Comparison of ENCODE assay signal across 8 cellular contexts in genomic region chr13:33817843-33818661, GRCh38. TPM values are rescaled to one million over a fixed set of nuclear protein-coding genes. Genes with fewer than 3 reads are reported as not detected.
DNase-seq lines count a peak whose midpoint lies in the region; ATAC-seq and TF ChIP-seq lines count a peak whose summit lies in the region.

A gene with protein sequence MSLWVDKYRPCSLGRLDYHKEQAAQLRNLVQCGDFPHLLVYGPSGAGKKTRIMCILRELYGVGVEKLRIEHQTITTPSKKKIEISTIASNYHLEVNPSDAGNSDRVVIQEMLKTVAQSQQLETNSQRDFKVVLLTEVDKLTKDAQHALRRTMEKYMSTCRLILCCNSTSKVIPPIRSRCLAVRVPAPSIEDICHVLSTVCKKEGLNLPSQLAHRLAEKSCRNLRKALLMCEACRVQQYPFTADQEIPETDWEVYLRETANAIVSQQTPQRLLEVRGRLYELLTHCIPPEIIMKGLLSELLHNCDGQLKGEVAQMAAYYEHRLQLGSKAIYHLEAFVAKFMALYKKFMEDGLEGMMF (plus strand): TSS chr13:33818149. CDS start chr13:33818179, 30 bp downstream.

- H3K9me3 ChIP-seq in CD8-positive, alpha-beta T cell (ENCODE audit: low read length): no peaks in the 10 kb centered on the region

- TF ChIP-seq CTCF in CD8-positive, alpha-beta T cell (IDR thresholded peaks at IDR 0.05): no peak

- peak; percentile 81 to 92 (median 89) for DNase-seq in CD8-positive, alpha-beta T cell
- peak; percentile 47 for DNase-seq in HS-5 (ENCODE audit: low read depth)
- peak; percentile 80 for DNase-seq in NK-92 treated with Interleukin-12 subunit alpha and Interleukin-12 subunit beta, amount 100 ng/mL, for 24 hours (lab: John Stamatoyannopoulos, UW)
- DNase-seq in activated CD8-positive, alpha-beta memory T cell treated with anti-CD3 and anti-CD28 coated beads for 24 hours: peak; percentile 95
- peak; percentile 85 for DNase-seq in effector CD8-positive, alpha-beta T cell (lab: John Stamatoyannopoulos, UW)
- DNase-seq in lung microvascular endothelial cell (ENCODE audit: low read depth in 2 of 2): peak; percentile 96 to 97
- peak; percentile 87 to 88 (median 87) for DNase-seq in stimulated activated CD4-positive, alpha-beta T cell treated with anti-CD3 and anti-CD28 coated beads, TNF-alpha, amount 100 ng/mL, for 48 hours (ENCODE audit: low read depth in 3 of 3)

- H3K36me3 ChIP-seq in CD8-positive, alpha-beta T cell (ENCODE audit: insufficient read depth, low read length): no peaks in the 10 kb centered on the region

- intact Hi-C loops in CD8-positive, alpha-beta T cell (cut with DNase I, micrococcal nuclease): loop anchor here (1.0 to 10.0 kb wide), 9 partner anchors 31 to 1503 kb away; partner anchors contain the start of genes BRCA2 (in 2 of the 2), N4BP2L2 (in 2 of the 2), ZAR1L (in 2 of the 2) and N4BP2L1 (in 1 of the 2)

- no peaks in the 10 kb centered on the region for H3K27me3 ChIP-seq in CD8-positive, alpha-beta T cell (ENCODE audit: insufficient read depth, low read length)

- peaks cover 16% of the 10 kb centered on the region for H3K4me1 Mint-ChIP-seq in CD8-positive, alpha-beta T cell (ENCODE audit: low read depth)

- peak within 1 kb of the TSS; percentile 88 for H3K27ac Mint-ChIP-seq in CD8-positive, alpha-beta T cell

- H3K27me3 Mint-ChIP-seq in CD8-positive, alpha-beta T cell (ENCODE audit: low read depth): peaks cover 4% of the 10 kb centered on the region

- H3K4me3 ChIP-seq in CD8-positive, alpha-beta T cell (ENCODE audit: low read depth, low read length): peak within 1 kb of the TSS; percentile 74

- peak within 1 kb of the TSS; percentile 63 for H3K27ac ChIP-seq in CD8-positive, alpha-beta T cell (ENCODE audit: low read depth, low read length)

- peak; percentile 86 for ATAC-seq in CD8-positive, alpha-beta T cell
- peak; percentile 92 for ATAC-seq in GM19467 (IDR thresholded peaks at IDR 0.05; ENCODE audit: unreplicated experiment)

- CTCF ChIA-PET in CD8-positive, alpha-beta T cell (lab: Charles Lee): interaction anchor here (0.8 to 1.4 kb wide), 4 partner anchors 10 to 1509 kb away, joined by 3 to 4 read pairs (median 3); no protein-coding TSS in a partner anchor

- H3K9me3 Mint-ChIP-seq in CD8-positive, alpha-beta T cell: peaks cover 2% of the 10 kb centered on the region

- peaks cover 23% of the 10 kb centered on the region for H3K36me3 Mint-ChIP-seq in CD8-positive, alpha-beta T cell

- peaks cover 8% of the 10 kb centered on the region for H3K4me1 ChIP-seq in CD8-positive, alpha-beta T cell (ENCODE audit: insufficient read depth, low read length)

- H3K4me3 Mint-ChIP-seq in CD8-positive, alpha-beta T cell: peak within 1 kb of the TSS; percentile 93

- POLR2A ChIA-PET in CD8-positive, alpha-beta T cell (lab: Charles Lee): interaction anchor here (0.9 to 2.2 kb wide), 6 partner anchors 11 to 1231 kb away, joined by 3 to 13 read pairs (median 4); no protein-coding TSS in a partner anchor

RNA-seq across cellular contexts. Expression of the gene that starts here (rescaled TPM):
- 1 to 10 TPM; 5.8 to 6.2 TPM for total RNA-seq in CD8-positive, alpha-beta T cell
- total RNA-seq in lung microvascular endothelial cell: 3.8 and 7.6 TPM in 2 replicates

Comparison
In these comparisons a context has a peak if more than half of its experiments do, and no peak if none do; other contexts are left out.
1. Peak in every context shown above with its lines: DNase-seq, ATAC-seq, H3K4me3 ChIP-seq and H3K27ac ChIP-seq.